18 cellular contexts compared by ENCODE assay signal in genomic region chr13:40399756-40400155, GRCh38.
"Had no signal": no experiment of that assay in that cellular context is flagged by ENCODE, and none has a peak within 500 bp of the region (broad histone marks: within the 10 kb centered on the region; RNA-seq: fewer than 3 reads in every experiment).

No MANE protein-coding gene starts in this region.

- H3K9me3 Mint-ChIP-seq: immature natural killer cell; stimulated activated effector memory CD8-positive, alpha-beta T cell treated with anti-CD3 and anti-CD28 coated beads, Interleukin-12 subunit alpha, Interleukin-12 subunit beta, amount 100 ng/mL, for 72 hours had no signal

- H3K4me3 Mint-ChIP-seq: activated naive CD8-positive, alpha-beta T cell treated with anti-CD3 and anti-CD28 coated beads, Interleukin-2, amount 10 ng/mL, durations not matched to agents 7 days and 5 days; immature natural killer cell; neural crest cell; stimulated activated effector memory CD8-positive, alpha-beta T cell treated with anti-CD3 and anti-CD28 coated beads, Interleukin-12 subunit alpha, Interleukin-12 subunit beta, amount 100 ng/mL, for 72 hours had no signal

- ATAC-seq: activated CD4-positive, CD25-positive, alpha-beta regulatory T cell treated with anti-CD3 and anti-CD28 coated beads, Interleukin-2, amount 50 U/mL, for 24 hours; gastrocnemius medialis; heart left ventricle; pancreas; stimulated activated effector memory CD8-positive, alpha-beta T cell treated with anti-CD3 and anti-CD28 coated beads, Interleukin-12 subunit alpha, Interleukin-12 subunit beta, amount 100 ng/mL, for 72 hours had no signal

- DNase-seq: activated CD4-positive, alpha-beta T cell treated with anti-CD3 and anti-CD28 coated beads, Interleukin-2, amount 50 U/mL, for 1 hour; activated CD8-positive, alpha-beta memory T cell treated with anti-CD3 and anti-CD28 coated beads for 24 hours; activated gamma-delta T cell treated with Interleukin-2 at 50 U/mL for 16 hours; activated naive CD8-positive, alpha-beta T cell treated with anti-CD3 and anti-CD28 coated beads, Interleukin-2, amount 10 ng/mL, durations not matched to agents 7 days and 5 days; cerebellar nuclear complex; effector CD8-positive, alpha-beta T cell; gastrocnemius medialis; heart left ventricle; immature natural killer cell; midbrain; pancreas; stimulated activated CD4-positive, alpha-beta T cell treated with anti-CD3 and anti-CD28 coated beads, Interleukin-12 subunit alpha, Interleukin-12 subunit beta, amount 100 ng/mL, for 4 hours; T-helper 9 cell; thyroid gland; uterus had no signal

- H3K36me3 Mint-ChIP-seq: immature natural killer cell; stimulated activated effector memory CD8-positive, alpha-beta T cell treated with anti-CD3 and anti-CD28 coated beads, Interleukin-12 subunit alpha, Interleukin-12 subunit beta, amount 100 ng/mL, for 72 hours had no signal

- H3K27ac Mint-ChIP-seq: activated naive CD8-positive, alpha-beta T cell treated with anti-CD3 and anti-CD28 coated beads, Interleukin-2, amount 10 ng/mL, durations not matched to agents 7 days and 5 days; immature natural killer cell; stimulated activated effector memory CD8-positive, alpha-beta T cell treated with anti-CD3 and anti-CD28 coated beads, Interleukin-12 subunit alpha, Interleukin-12 subunit beta, amount 100 ng/mL, for 72 hours had no signal

- H3K27me3 Mint-ChIP-seq: activated naive CD8-positive, alpha-beta T cell treated with anti-CD3 and anti-CD28 coated beads, Interleukin-2, amount 10 ng/mL, durations not matched to agents 7 days and 5 days had no signal
